ENCODE assay signal across 17 cellular contexts in genomic region chr16:81799138-81799504, GRCh38. TPM values are rescaled to one million over a fixed set of nuclear protein-coding genes. Genes with fewer than 3 reads are reported as not detected.
DNase-seq lines count a peak whose midpoint lies in the region; FAIRE-seq lines count a peak whose summit lies in the region.
"Had no signal": no experiment of that assay in that cellular context is flagged by ENCODE, and none has a peak within 500 bp of the region (broad histone marks: within the 10 kb centered on the region; RNA-seq: fewer than 3 reads in every experiment).

No MANE protein-coding gene starts in this region.

- no peaks in the 10 kb centered on the region for H3K4me1 ChIP-seq in small intestine (ENCODE audit: control insufficient read depth in 2 of 2, insufficient read depth in 1 of 2, low read depth in 1 of 2, low read length in 1 of 2)
- H3K4me1 ChIP-seq: prostate gland had no signal

- H3K4me3 Mint-ChIP-seq in activated T-cell treated with anti-CD3 and anti-CD28 coated beads, Interleukin-2, amount 50 U/mL, for 24 hours: peak overlapping the region; percentile 64
- no peak overlapping the region for H3K4me3 Mint-ChIP-seq in activated T-helper 2 cell treated with anti-CD3 and anti-CD28 coated beads, Interferon-gamma antibody, Interleukin-2, Interleukin-4, amounts not matched to agents 10 μg/mL and 5 μg/mL and 100 μg/mL, durations not matched to agents 14 hours and 24 hours and 36 hours (ENCODE audit: low read depth)
- H3K4me3 Mint-ChIP-seq: HFFc6 had no signal

- H3K27me3 ChIP-seq in small intestine (ENCODE audit: control insufficient read depth in 2 of 2, insufficient read depth in 2 of 2, low read length in 2 of 2): no peaks in the 10 kb centered on the region

- no peak overlapping the region for H3K4me3 ChIP-seq in small intestine (ENCODE audit: low read depth in 1 of 2, low read length in 2 of 2)
- H3K4me3 ChIP-seq: prostate gland, thoracic aorta had no signal

- peak overlapping the region; percentile 84 for H3K27ac Mint-ChIP-seq in activated T-cell treated with anti-CD3 and anti-CD28 coated beads, Interleukin-2, amount 50 U/mL, for 24 hours
- peak overlapping the region; percentile 77 for H3K27ac Mint-ChIP-seq in activated T-helper 2 cell treated with anti-CD3 and anti-CD28 coated beads, Interferon-gamma antibody, Interleukin-2, Interleukin-4, amounts not matched to agents 10 μg/mL and 5 μg/mL and 100 μg/mL, durations not matched to agents 14 hours and 24 hours and 36 hours
- H3K27ac Mint-ChIP-seq: HFFc6 had no signal

- H3K36me3 ChIP-seq in KOPT-K1 (ENCODE audit: insufficient read depth, low read length) (no peaks in the 10 kb centered on the region), small intestine (ENCODE audit: control insufficient read depth in 2 of 2, insufficient read depth in 2 of 2, low read length in 2 of 2) (no peaks in the 10 kb centered on the region)
- H3K36me3 ChIP-seq: prostate gland, thoracic aorta had no signal

- H3K27ac ChIP-seq in KOPT-K1 (ENCODE audit: low read depth, low read length, poor library complexity, severe bottlenecking) (peak overlapping the region; percentile 61), small intestine (ENCODE audit: low read depth in 1 of 2, low read length in 1 of 2) (peak overlapping the region; percentile 29 to 36)
- H3K27ac ChIP-seq: prostate gland, thoracic aorta had no signal

- peaks cover 31% of the 10 kb centered on the region for H3K4me1 Mint-ChIP-seq in activated T-cell treated with anti-CD3 and anti-CD28 coated beads, Interleukin-2, amount 50 U/mL, for 24 hours (ENCODE audit: low read depth)
- peaks cover 28% of the 10 kb centered on the region for H3K4me1 Mint-ChIP-seq in activated T-helper 2 cell treated with anti-CD3 and anti-CD28 coated beads, Interferon-gamma antibody, Interleukin-2, Interleukin-4, amounts not matched to agents 10 μg/mL and 5 μg/mL and 100 μg/mL, durations not matched to agents 14 hours and 24 hours and 36 hours (ENCODE audit: low read depth)

- WGBS in small intestine, 3 donors: 73 to 85% (median 78%) methylated on average over 2 of the region's 2 CpGs

- no peaks in the 10 kb centered on the region for H3K27me3 Mint-ChIP-seq in activated T-cell treated with anti-CD3 and anti-CD28 coated beads, Interleukin-2, amount 50 U/mL, for 24 hours
- no peaks in the 10 kb centered on the region for H3K27me3 Mint-ChIP-seq in activated T-helper 2 cell treated with anti-CD3 and anti-CD28 coated beads, Interferon-gamma antibody, Interleukin-2, Interleukin-4, amounts not matched to agents 10 μg/mL and 5 μg/mL and 100 μg/mL, durations not matched to agents 14 hours and 24 hours and 36 hours (ENCODE audit: low read depth)

- intact Hi-C loops in activated T-helper 2 cell treated with anti-CD3 and anti-CD28 coated beads, Interferon-gamma antibody, Interleukin-2, Interleukin-4, amounts not matched to agents 10 μg/mL and 5 μg/mL and 100 μg/mL, durations not matched to agents 14 hours and 24 hours and 36 hours (cut with micrococcal nuclease): loop anchor here (2.0 to 5.0 kb wide), 2 partner anchors 20 to 33 kb away; partner anchors contain the start of gene PLCG2

- H3K9me3 ChIP-seq in KOPT-K1 (ENCODE audit: insufficient read depth, low read length, poor library complexity, severe bottlenecking): no peaks in the 10 kb centered on the region
- no peaks in the 10 kb centered on the region for H3K9me3 ChIP-seq in small intestine (ENCODE audit: control insufficient read depth, low read depth)
- H3K9me3 ChIP-seq: prostate gland, thoracic aorta had no signal

- no peaks in the 10 kb centered on the region for H3K36me3 Mint-ChIP-seq in activated T-cell treated with anti-CD3 and anti-CD28 coated beads, Interleukin-2, amount 50 U/mL, for 24 hours (ENCODE audit: low read depth)
- H3K36me3 Mint-ChIP-seq in activated T-helper 2 cell treated with anti-CD3 and anti-CD28 coated beads, Interferon-gamma antibody, Interleukin-2, Interleukin-4, amounts not matched to agents 10 μg/mL and 5 μg/mL and 100 μg/mL, durations not matched to agents 14 hours and 24 hours and 36 hours (ENCODE audit: low read depth): peaks cover 3% of the 10 kb centered on the region

- no peak for DNase-seq in activated T-cell treated with anti-CD3 and anti-CD28 coated beads, Interleukin-2, amount 50 U/mL, for 24 hours
- DNase-seq in activated T-cell treated with anti-CD3 and anti-CD28 coated beads for 4 hours (no peak), small intestine (no peak), anterior cingulate cortex (lab: John Stamatoyannopoulos, UW) (no peak), GDM1 (lab: John Stamatoyannopoulos, UW) (no peak)
- DNase-seq in activated T-helper 2 cell treated with anti-CD3 and anti-CD28 coated beads, Interferon-gamma antibody, Interleukin-2, Interleukin-4, amounts not matched to agents 10 μg/mL and 5 μg/mL and 100 μg/mL, durations not matched to agents 14 hours and 24 hours and 36 hours (ENCODE audit: low spot score): no peak
- no peak for DNase-seq in stimulated activated CD4-positive, alpha-beta T cell treated with anti-CD3 and anti-CD28 coated beads, Interleukin-4, amount 100 ng/mL, for 4 hours
- DNase-seq: ACHN; activated CD4-positive, CD25-positive, alpha-beta regulatory T cell; COR-L47; effector memory CD4-positive, alpha-beta T cell; HFFc6; NCI-H1694; NCI-H510A treated with DMSO at 0.1 percent for 48 hours had no signal

- no peaks in the 10 kb centered on the region for H3K9me3 Mint-ChIP-seq in activated T-cell treated with anti-CD3 and anti-CD28 coated beads, Interleukin-2, amount 50 U/mL, for 24 hours
- H3K9me3 Mint-ChIP-seq in activated T-helper 2 cell treated with anti-CD3 and anti-CD28 coated beads, Interferon-gamma antibody, Interleukin-2, Interleukin-4, amounts not matched to agents 10 μg/mL and 5 μg/mL and 100 μg/mL, durations not matched to agents 14 hours and 24 hours and 36 hours: no peaks in the 10 kb centered on the region
- H3K9me3 Mint-ChIP-seq: HFFc6 had no signal

- no peak for FAIRE-seq in small intestine (lab: Jason Lieb, UNC)

RNA-seq across cellular contexts. Expression of gene PLCG2, which starts 20.0 kb away (rescaled TPM):
- total RNA-seq in activated T-helper 2 cell treated with anti-CD3 and anti-CD28 coated beads, Interferon-gamma antibody, Interleukin-2, Interleukin-4, amounts not matched to agents 10 μg/mL and 5 μg/mL and 100 μg/mL, durations not matched to agents 14 hours and 24 hours and 36 hours: 7.1 and 9.6 TPM in 2 replicates
- 10 to 100 TPM in 2 of 3 donors, 1 to 10 TPM in 1; 8.4 to 27.5 (median 10.3) TPM for polyA plus RNA-seq in small intestine
